Comparison of ENCODE assay signal across 9 cellular contexts in genomic region chr6:77650098-77650663, GRCh38. TPM values are rescaled to one million over a fixed set of nuclear protein-coding genes. Genes with fewer than 3 reads are reported as not detected.
DNase-seq lines count a peak whose midpoint lies in the region; ATAC-seq, FAIRE-seq and TF ChIP-seq lines count a peak whose summit lies in the region.
"Had no signal": no experiment of that assay in that cellular context is flagged by ENCODE, and none has a peak within 500 bp of the region (broad histone marks: within the 10 kb centered on the region; RNA-seq: fewer than 3 reads in every experiment).

No MANE protein-coding gene starts in this region.

- ATAC-seq in GM18511 (IDR thresholded peaks at IDR 0.05; ENCODE audit: unreplicated experiment) (peak; percentile 55), K562 (peak; percentile 99), left lung (peak; percentile 31), HG03342 (IDR thresholded peaks at IDR 0.05; ENCODE audit: unreplicated experiment) (no peak)
- no peak for ATAC-seq in activated CD4-positive, CD25-positive, alpha-beta regulatory T cell treated with anti-CD3 and anti-CD28 coated beads, Interleukin-2, amount 50 U/mL, for 24 hours

- H3K4me2 ChIP-seq in K562 (ENCODE audit: insufficient read depth, low read length), result peak overlapping the region; percentile 41

- DNase-seq in K562 (ENCODE audit: extremely low read depth in 1 of 4, low spot score in 3 of 4), result peak; percentile 25 to 45 (median 35)
- DNase-seq in left lung, result peak in 1 of 2 donors; percentile 75
- DNase-seq in type B pancreatic cell (ENCODE audit: extremely low spot score, unreplicated experiment), result peak; percentile 67
- DNase-seq in activated effector memory CD4-positive, alpha-beta T cell treated with Interleukin-2 at 50 U/mL for 16 hours, result no peak

- H3K4me1 ChIP-seq in HUES64 (ENCODE audit: insufficient read depth, low read length), result peaks cover 10% of the 10 kb centered on the region
- peaks cover 0 to 6% of the 10 kb centered on the region in 2 experiments; a peak in 2 of 5 replicates for H3K4me1 ChIP-seq in K562 (replicated peaks in 1 of 2; ENCODE audit: control insufficient read depth in 2 of 2, insufficient read depth in 2 of 2, low read length in 2 of 2)
- no peaks in the 10 kb centered on the region for H3K4me1 ChIP-seq in left lung

- TF ChIP-seq RAD21 in K562 (CRISPR knock-in tag; conservative IDR thresholded peaks at IDR 0.05 in 1 of 2, IDR thresholded peaks at IDR 0.05 in 1 of 2), result peak; percentile 22 to 26; a peak in 2 of 4 replicates

- no peak for TF ChIP-seq POLR2A in K562 (conservative IDR thresholded peaks at IDR 0.05)

- no TSS peak for BruUV-seq in K562 (replicated peaks; lab: Mats Ljungman, UMichigan)

- H3K9me1 ChIP-seq in K562 (ENCODE audit: control insufficient read depth, insufficient read depth, low read length), result no peaks in the 10 kb centered on the region

- H3K36me3 ChIP-seq in HUES64 (ENCODE audit: insufficient read depth, low read length) (no peaks in the 10 kb centered on the region), K562 (ENCODE audit: control insufficient read depth, insufficient read depth, low read length) (no peaks in the 10 kb centered on the region), left lung (no peaks in the 10 kb centered on the region)

- H3K27me3 Mint-ChIP-seq in type B pancreatic cell, result peaks cover 3% of the 10 kb centered on the region

- H3K9me3 Mint-ChIP-seq in type B pancreatic cell, result no peaks in the 10 kb centered on the region

- H3K4me3 ChIP-seq in HUES64 (ENCODE audit: low read length), result peak overlapping the region; percentile 48
- H3K4me3 ChIP-seq in K562, result peak overlapping the region; percentile 26; the same call in 1 of the 2 replicates
- H3K4me3 ChIP-seq in left lung, result no peak overlapping the region

- H3K4me1 Mint-ChIP-seq in type B pancreatic cell (ENCODE audit: unreplicated experiment), result no peaks in the 10 kb centered on the region

- POLR2A ChIA-PET in K562 (lab: Yijun Ruan, JAX), result no interaction called here

- CTCF ChIA-PET in K562 (lab: Yijun Ruan, JAX; ENCODE audit: low intra/inter-chr PET ratio), result no interaction called here

- no peaks in the 10 kb centered on the region for H3K36me3 Mint-ChIP-seq in type B pancreatic cell

- H3K9me3 ChIP-seq in HUES64 (ENCODE audit: insufficient read depth, low read depth, low read length) (no peaks in the 10 kb centered on the region), K562 (replicated peaks; ENCODE audit: control insufficient read depth, insufficient read depth, low read depth, low read length) (no peaks in the 10 kb centered on the region; the same call in none of the 2 replicates), left lung (no peaks in the 10 kb centered on the region)

- H3K79me2 ChIP-seq in K562 (ENCODE audit: control insufficient read depth, insufficient read depth, low read length), result no peaks in the 10 kb centered on the region

- H3K9ac ChIP-seq in HUES64 (ENCODE audit: low read depth, low read length) (peak overlapping the region; percentile 77), K562 (ENCODE audit: insufficient read depth in 1 of 2, low read depth in 2 of 2, low read length in 2 of 2) (peak overlapping the region in 1 of 2 experiments; percentile 74; a peak in 2 of 4 replicates)

- TF ChIP-seq CTCF in K562 (IDR thresholded peaks at IDR 0.05 in 2 of 3, conservative IDR thresholded peaks at IDR 0.05 in 1 of 3; ENCODE audit: insufficient read depth in 2 of 3, low read depth in 1 of 3, low read length in 3 of 3) (peak; percentile 42 to 47 (median 43); a peak in 5 of 6 replicates), left lung (IDR thresholded peaks at IDR 0.05) (no peak), type B pancreatic cell (conservative IDR thresholded peaks at IDR 0.05) (peak; percentile 57)

- 83% methylated on average over 37 of the region's 37 CpGs for WGBS in HUES64
- WGBS in K562 (ENCODE audit: insufficient coverage, low coverage, missing lambda C conversion rate), result 1% methylated on average over 33 of the region's 37 CpGs

- intact Hi-C loops in K562 (cut with micrococcal nuclease), result no loop called here
- intact Hi-C loops in left lung (cut with DNase I), result no loop called here

- H4K20me1 ChIP-seq in K562 (replicated peaks; ENCODE audit: control insufficient read depth, insufficient read depth, low read length), result no peaks in the 10 kb centered on the region

- H3K27ac Mint-ChIP-seq in type B pancreatic cell, result no peak overlapping the region

- in situ Hi-C loops in K562 (cut with MboI), result no loop called here

- FAIRE-seq in K562 (lab: Jason Lieb, UNC), result no peak
- FAIRE-seq: bronchial epithelial cell had no signal

- no peaks in the 10 kb centered on the region for H3K27me3 ChIP-seq in HUES64 (ENCODE audit: insufficient read depth, low read length)
- no peaks in the 10 kb centered on the region for H3K27me3 ChIP-seq in K562 (ENCODE audit: control insufficient read depth in 2 of 2, insufficient read depth in 2 of 2, low read length in 2 of 2)
- H3K27me3 ChIP-seq in left lung, result peaks cover 0 to 9% of the 10 kb centered on the region in 2 donors

- H2AFZ ChIP-seq in K562 (ENCODE audit: low read depth, low read length), result peak overlapping the region; percentile 81

- TF ChIP-seq EP300 in K562 (IDR thresholded peaks at IDR 0.05; ENCODE audit: low read length), result no peak

- peak overlapping the region; percentile 76 for H3K4me3 Mint-ChIP-seq in type B pancreatic cell

- peak overlapping the region; percentile 20; the same call in 1 of the 2 replicates for H3K27ac ChIP-seq in HUES64 (ENCODE audit: low read depth, low read length)
- no peak overlapping the region for H3K27ac ChIP-seq in K562 (ENCODE audit: extremely low read depth, low read depth, low read length)
- no peak overlapping the region for H3K27ac ChIP-seq in left lung

TF ChIP-seq in K562, 482 proteins besides CTCF, POLR2A, EP300 and RAD21 (continues in another document):
- TF ChIP-seq ZEB2 (IDR thresholded peaks at IDR 0.05) (no peak), FOXP1 (CRISPR knock-in tag; IDR thresholded peaks at IDR 0.05) (no peak), TCFL5 (CRISPR knock-in tag; conservative IDR thresholded peaks at IDR 0.05) (no peak), E2F6 (IDR thresholded peaks at IDR 0.05; ENCODE audit: borderline replicate concordance in 1 of 2, extremely low read depth in 1 of 2, insufficient read depth in 1 of 2, insufficient read length in 1 of 2, low read depth in 1 of 2, low read length in 1 of 2, poor library complexity in 1 of 2, severe bottlenecking in 1 of 2) (peak in 1 of 2 experiments; percentile 61), HDAC6 (IDR thresholded peaks at IDR 0.05; ENCODE audit: low read depth, low read length) (no peak), JUND (IDR thresholded peaks at IDR 0.05; ENCODE audit: borderline replicate concordance, low read depth, low read length) (no peak), JUND (tag; IDR thresholded peaks at IDR 0.05; ENCODE audit: borderline replicate concordance, low read depth, low read length) (no peak), BCL6 (CRISPR knock-in tag; IDR thresholded peaks at IDR 0.05) (no peak), SP1 (CRISPR knock-in tag; IDR thresholded peaks at IDR 0.05) (0 out of 2 replicates have a peak, but pooled peaks have one; percentile 29), ZNF143 (CRISPR knock-in tag; IDR thresholded peaks at IDR 0.05) (peak; percentile 32; the same call in 1 of the 2 replicates), SMC3 (conservative IDR thresholded peaks at IDR 0.05; ENCODE audit: insufficient read depth, low read depth, low read length) (0 out of 2 replicates have a peak, but pooled peaks have one; percentile 12)
- TF ChIP-seq, protein P1, sequence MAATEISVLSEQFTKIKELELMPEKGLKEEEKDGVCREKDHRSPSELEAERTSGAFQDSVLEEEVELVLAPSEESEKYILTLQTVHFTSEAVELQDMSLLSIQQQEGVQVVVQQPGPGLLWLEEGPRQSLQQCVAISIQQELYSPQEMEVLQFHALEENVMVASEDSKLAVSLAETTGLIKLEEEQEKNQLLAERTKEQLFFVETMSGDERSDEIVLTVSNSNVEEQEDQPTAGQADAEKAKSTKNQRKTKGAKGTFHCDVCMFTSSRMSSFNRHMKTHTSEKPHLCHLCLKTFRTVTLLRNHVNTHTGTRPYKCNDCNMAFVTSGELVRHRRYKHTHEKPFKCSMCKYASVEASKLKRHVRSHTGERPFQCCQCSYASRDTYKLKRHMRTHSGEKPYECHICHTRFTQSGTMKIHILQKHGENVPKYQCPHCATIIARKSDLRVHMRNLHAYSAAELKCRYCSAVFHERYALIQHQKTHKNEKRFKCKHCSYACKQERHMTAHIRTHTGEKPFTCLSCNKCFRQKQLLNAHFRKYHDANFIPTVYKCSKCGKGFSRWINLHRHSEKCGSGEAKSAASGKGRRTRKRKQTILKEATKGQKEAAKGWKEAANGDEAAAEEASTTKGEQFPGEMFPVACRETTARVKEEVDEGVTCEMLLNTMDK (IDR thresholded peaks at IDR 0.05; ENCODE audit: borderline replicate concordance, insufficient read depth, low read depth, low read length, poor library complexity, severe bottlenecking), result peak; percentile 11

RNA-seq across cellular contexts. Expression of gene MEI4, which starts 2.7 kb away (rescaled TPM):
- polyA plus RNA-seq in HUES64 (2013, experiment 1 of 2), result 0.20 TPM
- 0.13 TPM for polyA plus RNA-seq in HUES64 (2013, experiment 2 of 2)
- 0.07 TPM in 1 of 2 replicates, not detected in the other for total RNA-seq in K562 (2011; cell fraction: chromatin; rRNA removed; ENCODE audit: low replicate concordance)
- total RNA-seq in K562 (2011; cell fraction: nucleolus; rRNA removed), result not detected in 2 replicates
- not detected in 2 replicates for total RNA-seq in K562 (2011; cell fraction: nucleoplasm; rRNA removed)
- not detected in 2 replicates for total RNA-seq in K562 (2014; rRNA removed)
- total RNA-seq in K562 (2014; rRNA removed; fragmentation: Illumina TruSeq; extraction: Trizol), result not detected in 2 replicates
- total RNA-seq in K562 (2015; rRNA removed; fragmentation: Illumina TruSeq; extraction: Trizol), result not detected in 2 replicates
- total RNA-seq in K562 (2021), result not detected in 2 replicates
- not detected in 2 replicates for polyA plus RNA-seq in K562 (2011; rRNA removed)
- not detected in 2 replicates for polyA plus RNA-seq in K562 (2011; cell fraction: cytosol; rRNA removed)
- not detected in 2 replicates for polyA plus RNA-seq in K562 (2011; cell fraction: nucleus; rRNA removed)
- not detected in 2 replicates for polyA plus RNA-seq in K562 (2012)
- not detected in 2 replicates for polyA plus RNA-seq in K562 (2014; fragmentation: Illumina TruSeq; extraction: Trizol)
- polyA plus RNA-seq in K562 (2014; fragmentation: Nextera tagmentation; extraction: Ambion mirVana), result not detected
- polyA plus RNA-seq in K562 (2014; rRNA removed), result not detected in 2 replicates
- not detected in 2 replicates for polyA minus RNA-seq in K562 (2011; rRNA and poly(A)+ RNA removed)
- polyA minus RNA-seq in K562 (2011; cell fraction: cytosol; rRNA and poly(A)+ RNA removed), result not detected in 2 replicates
- polyA minus RNA-seq in K562 (2011; cell fraction: nucleus; rRNA and poly(A)+ RNA removed), result not detected in 2 replicates
- not detected for total RNA-seq in left lung
- 0.29 and 1.1 TPM in 2 replicates for total RNA-seq in type B pancreatic cell (ENCODE audit: low replicate concordance)
- total RNA-seq: bronchial epithelial cell had no signal

Comparison
In these comparisons a context has a peak if more than half of its experiments do, and no peak if none do; other contexts are left out.
1. ATAC-seq: peak in GM18511 (single experiment), K562 (single experiment) and left lung (single experiment); none in HG03342 (single experiment) and activated CD4-positive, CD25-positive, alpha-beta regulatory T cell treated with anti-CD3 and anti-CD28 coated beads, Interleukin-2, amount 50 U/mL, for 24 hours (0 of 2).
2. H3K4me3 ChIP-seq: peak in HUES64 (single experiment) and K562 (single experiment); none in left lung (0 of 2).
3. CTCF ChIP-seq: peak in K562 (3 of 3) and type B pancreatic cell (single experiment); none in left lung (0 of 2).